ENCODE assay signal across 23 cellular contexts in the genomic region with DNA sequence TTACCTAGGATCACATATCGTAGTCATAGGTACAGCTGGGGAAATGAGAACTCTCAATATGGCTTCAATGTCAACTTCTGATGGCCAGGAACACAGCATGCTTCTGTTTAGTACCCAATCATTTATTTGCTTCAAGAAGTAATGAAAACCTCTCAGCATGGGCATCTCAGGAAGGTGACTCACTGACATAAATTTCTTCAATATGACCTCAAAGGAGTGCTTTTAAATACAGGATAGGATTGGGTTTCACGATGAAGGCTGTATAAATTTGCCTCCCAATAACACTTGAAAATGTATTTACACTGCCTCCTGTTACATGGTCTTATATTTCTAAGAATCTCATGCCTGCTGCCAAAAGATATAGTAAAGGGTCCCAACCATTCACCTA. TPM values are rescaled to one million over a fixed set of nuclear protein-coding genes. Genes with fewer than 3 reads are reported as not detected.
"Had no signal": no experiment of that assay in that cellular context is flagged by ENCODE, and none has a peak within 500 bp of the region (broad histone marks: within the 10 kb centered on the region; RNA-seq: fewer than 3 reads in every experiment).

No MANE protein-coding gene starts in this region.

- H3K36me3 ChIP-seq: colonic mucosa, esophagus squamous epithelium, lower lobe of right lung, right atrium auricular region, transverse colon had no signal

- H3K4me3 ChIP-seq: colonic mucosa, esophagus squamous epithelium, lower lobe of right lung, right atrium auricular region, skin epidermis, transverse colon had no signal

- H3K9me3 Mint-ChIP-seq: activated naive CD8-positive, alpha-beta T cell treated with anti-CD3 and anti-CD28 coated beads, Interleukin-2, amount 10 ng/mL, durations not matched to agents 7 days and 5 days; immature natural killer cell; nephron had no signal

- H3K27me3 ChIP-seq: colonic mucosa, esophagus squamous epithelium, right atrium auricular region, transverse colon had no signal

- H3K9me3 ChIP-seq: colonic mucosa, esophagus squamous epithelium, lower lobe of right lung, right atrium auricular region, transverse colon had no signal

- H3K36me3 Mint-ChIP-seq: activated naive CD8-positive, alpha-beta T cell treated with anti-CD3 and anti-CD28 coated beads, Interleukin-2, amount 10 ng/mL, durations not matched to agents 7 days and 5 days; immature natural killer cell had no signal

- H3K27ac Mint-ChIP-seq: activated naive CD8-positive, alpha-beta T cell treated with anti-CD3 and anti-CD28 coated beads, Interleukin-2, amount 10 ng/mL, durations not matched to agents 7 days and 5 days; immature natural killer cell; nephron; progenitor cell of endocrine pancreas had no signal

- H3K4me1 Mint-ChIP-seq: activated naive CD8-positive, alpha-beta T cell treated with anti-CD3 and anti-CD28 coated beads, Interleukin-2, amount 10 ng/mL, durations not matched to agents 7 days and 5 days; immature natural killer cell; nephron had no signal

- DNase-seq: activated CD4-positive, alpha-beta T cell treated with anti-CD3 and anti-CD28 coated beads for 1 hour; activated CD4-positive, alpha-beta T cell treated with anti-CD3 and anti-CD28 coated beads, Interleukin-2, amount 50 U/mL, for 4 hours; activated naive CD4-positive, alpha-beta T cell; activated naive CD8-positive, alpha-beta T cell treated with anti-CD3 and anti-CD28 coated beads, Interleukin-2, amount 10 ng/mL, durations not matched to agents 7 days and 5 days; activated T-cell treated with anti-CD3 and anti-CD28 coated beads for 4 hours; anterior cingulate cortex; colonic mucosa; esophagus squamous epithelium; foreskin melanocyte; head of caudate nucleus; immature natural killer cell; left cardiac atrium; lower lobe of right lung; occipital lobe; stimulated activated CD4-positive, alpha-beta T cell treated with anti-CD3 and anti-CD28 coated beads, Interleukin-15, amount 100 ng/mL, for 24 hours; stimulated activated CD4-positive, alpha-beta T cell treated with anti-CD3 and anti-CD28 coated beads, Interleukin-4, amount 100 ng/mL, for 24 hours; stimulated activated naive CD4-positive, alpha-beta T cell; transverse colon had no signal

- H3K27ac ChIP-seq: colonic mucosa, esophagus squamous epithelium, lower lobe of right lung, right atrium auricular region, skin epidermis, transverse colon, VCaP had no signal

- H3K4me3 Mint-ChIP-seq: activated naive CD8-positive, alpha-beta T cell treated with anti-CD3 and anti-CD28 coated beads, Interleukin-2, amount 10 ng/mL, durations not matched to agents 7 days and 5 days; immature natural killer cell; nephron had no signal

- H3K4me1 ChIP-seq: colonic mucosa, esophagus squamous epithelium, lower lobe of right lung, right atrium auricular region, transverse colon had no signal

- H3K27me3 Mint-ChIP-seq: activated naive CD8-positive, alpha-beta T cell treated with anti-CD3 and anti-CD28 coated beads, Interleukin-2, amount 10 ng/mL, durations not matched to agents 7 days and 5 days had no signal

RNA-seq across cellular contexts. Expression of a gene that starts 15.1 kb away (rescaled TPM):
- total RNA-seq: activated naive CD8-positive, alpha-beta T cell treated with anti-CD3 and anti-CD28 coated beads, Interleukin-2, amount 10 ng/mL, durations not matched to agents 7 days and 5 days; progenitor cell of endocrine pancreas had no signal
